1 cellular context compared by ENCODE assay signal in the genomic region with DNA sequence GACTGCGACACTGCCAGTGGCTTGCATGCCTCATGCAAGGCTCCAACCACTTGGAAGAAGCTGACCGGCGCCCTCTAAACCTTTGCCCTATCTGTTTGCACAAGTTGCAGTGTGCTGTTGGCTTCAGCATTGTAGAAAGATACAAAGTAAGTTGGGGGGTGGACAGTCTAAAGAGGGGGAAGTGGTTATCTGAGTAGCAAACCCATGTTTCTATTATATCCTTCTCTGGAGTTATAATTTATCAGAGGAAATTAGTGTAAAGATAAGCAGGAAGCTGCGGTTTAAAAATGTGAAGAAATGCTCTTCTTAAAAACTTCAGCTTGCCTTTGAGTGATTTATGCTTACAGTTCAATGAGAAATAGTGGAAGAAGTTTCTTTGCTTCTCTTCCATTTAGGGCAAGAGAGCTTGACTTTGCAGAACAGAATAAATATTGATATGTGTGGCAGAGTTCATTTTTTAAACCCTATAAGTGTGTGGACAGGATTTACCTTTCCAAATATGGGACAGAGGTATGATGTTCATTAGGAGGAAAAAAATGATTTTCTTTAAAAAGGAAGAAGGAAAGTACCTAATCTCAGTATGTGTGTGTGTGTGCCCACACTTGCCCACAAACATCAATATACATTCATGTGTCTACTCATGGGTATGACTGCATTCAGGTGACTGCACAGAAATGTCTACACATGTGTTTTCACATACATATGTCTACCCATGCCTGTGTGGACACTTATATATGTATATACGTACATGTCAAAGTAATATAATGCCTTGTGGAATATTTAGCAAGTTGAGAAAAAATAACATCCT.
A peak's percentile ranks its signal among the peaks of the same experiment; 100 is the strongest.
TF ChIP-seq lines count a peak whose summit lies in the region.

No MANE protein-coding gene starts in this region.

TF ChIP-seq in HepG2, 621 proteins besides CTCF, POLR2A, EP300 and RAD21:
- no peak for TF ChIP-seq ZMYM2 (CRISPR knock-in tag; IDR thresholded peaks at IDR 0.05)
- 0 out of 4 replicates have a peak, but pooled peaks of 1 of the 2 experiments have one; percentile 49 for TF ChIP-seq NR2F1 (CRISPR knock-in tag; IDR thresholded peaks at IDR 0.05)
- no peak for TF ChIP-seq RFX1 (IDR thresholded peaks at IDR 0.05)
- 0 out of 2 replicates have a peak, but pooled peaks have one; percentile 36 for TF ChIP-seq GATAD2A (CRISPR knock-in tag; IDR thresholded peaks at IDR 0.05)
- peak; percentile 63 for TF ChIP-seq NR2F6 (IDR thresholded peaks at IDR 0.05)
- 0 out of 2 replicates have a peak, but pooled peaks have one; percentile 17 for TF ChIP-seq NR2F6 (CRISPR knock-in tag; IDR thresholded peaks at IDR 0.05)
- peak; percentile 71 for TF ChIP-seq HNF4G (IDR thresholded peaks at IDR 0.05; ENCODE audit: borderline replicate concordance, low read depth, low read length)
- TF ChIP-seq HNF4G (CRISPR knock-in tag; IDR thresholded peaks at IDR 0.05; ENCODE audit: borderline replicate concordance, low read depth), result no peak
- TF ChIP-seq TGIF2 (CRISPR knock-in tag; IDR thresholded peaks at IDR 0.05), result no peak
- TF ChIP-seq HNF4A (CRISPR knock-in tag; IDR thresholded peaks at IDR 0.05), result peak; percentile 50
- TF ChIP-seq NFIC (IDR thresholded peaks at IDR 0.05; ENCODE audit: low read length), result no peak
- TF ChIP-seq, protein P1, sequence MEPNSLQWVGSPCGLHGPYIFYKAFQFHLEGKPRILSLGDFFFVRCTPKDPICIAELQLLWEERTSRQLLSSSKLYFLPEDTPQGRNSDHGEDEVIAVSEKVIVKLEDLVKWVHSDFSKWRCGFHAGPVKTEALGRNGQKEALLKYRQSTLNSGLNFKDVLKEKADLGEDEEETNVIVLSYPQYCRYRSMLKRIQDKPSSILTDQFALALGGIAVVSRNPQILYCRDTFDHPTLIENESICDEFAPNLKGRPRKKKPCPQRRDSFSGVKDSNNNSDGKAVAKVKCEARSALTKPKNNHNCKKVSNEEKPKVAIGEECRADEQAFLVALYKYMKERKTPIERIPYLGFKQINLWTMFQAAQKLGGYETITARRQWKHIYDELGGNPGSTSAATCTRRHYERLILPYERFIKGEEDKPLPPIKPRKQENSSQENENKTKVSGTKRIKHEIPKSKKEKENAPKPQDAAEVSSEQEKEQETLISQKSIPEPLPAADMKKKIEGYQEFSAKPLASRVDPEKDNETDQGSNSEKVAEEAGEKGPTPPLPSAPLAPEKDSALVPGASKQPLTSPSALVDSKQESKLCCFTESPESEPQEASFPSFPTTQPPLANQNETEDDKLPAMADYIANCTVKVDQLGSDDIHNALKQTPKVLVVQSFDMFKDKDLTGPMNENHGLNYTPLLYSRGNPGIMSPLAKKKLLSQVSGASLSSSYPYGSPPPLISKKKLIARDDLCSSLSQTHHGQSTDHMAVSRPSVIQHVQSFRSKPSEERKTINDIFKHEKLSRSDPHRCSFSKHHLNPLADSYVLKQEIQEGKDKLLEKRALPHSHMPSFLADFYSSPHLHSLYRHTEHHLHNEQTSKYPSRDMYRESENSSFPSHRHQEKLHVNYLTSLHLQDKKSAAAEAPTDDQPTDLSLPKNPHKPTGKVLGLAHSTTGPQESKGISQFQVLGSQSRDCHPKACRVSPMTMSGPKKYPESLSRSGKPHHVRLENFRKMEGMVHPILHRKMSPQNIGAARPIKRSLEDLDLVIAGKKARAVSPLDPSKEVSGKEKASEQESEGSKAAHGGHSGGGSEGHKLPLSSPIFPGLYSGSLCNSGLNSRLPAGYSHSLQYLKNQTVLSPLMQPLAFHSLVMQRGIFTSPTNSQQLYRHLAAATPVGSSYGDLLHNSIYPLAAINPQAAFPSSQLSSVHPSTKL (CRISPR knock-in tag; IDR thresholded peaks at IDR 0.05), result 0 out of 2 replicates have a peak, but pooled peaks have one; percentile 31
- no peak for TF ChIP-seq ZBTB7B (CRISPR knock-in tag; IDR thresholded peaks at IDR 0.05)
- TF ChIP-seq, protein P2, sequence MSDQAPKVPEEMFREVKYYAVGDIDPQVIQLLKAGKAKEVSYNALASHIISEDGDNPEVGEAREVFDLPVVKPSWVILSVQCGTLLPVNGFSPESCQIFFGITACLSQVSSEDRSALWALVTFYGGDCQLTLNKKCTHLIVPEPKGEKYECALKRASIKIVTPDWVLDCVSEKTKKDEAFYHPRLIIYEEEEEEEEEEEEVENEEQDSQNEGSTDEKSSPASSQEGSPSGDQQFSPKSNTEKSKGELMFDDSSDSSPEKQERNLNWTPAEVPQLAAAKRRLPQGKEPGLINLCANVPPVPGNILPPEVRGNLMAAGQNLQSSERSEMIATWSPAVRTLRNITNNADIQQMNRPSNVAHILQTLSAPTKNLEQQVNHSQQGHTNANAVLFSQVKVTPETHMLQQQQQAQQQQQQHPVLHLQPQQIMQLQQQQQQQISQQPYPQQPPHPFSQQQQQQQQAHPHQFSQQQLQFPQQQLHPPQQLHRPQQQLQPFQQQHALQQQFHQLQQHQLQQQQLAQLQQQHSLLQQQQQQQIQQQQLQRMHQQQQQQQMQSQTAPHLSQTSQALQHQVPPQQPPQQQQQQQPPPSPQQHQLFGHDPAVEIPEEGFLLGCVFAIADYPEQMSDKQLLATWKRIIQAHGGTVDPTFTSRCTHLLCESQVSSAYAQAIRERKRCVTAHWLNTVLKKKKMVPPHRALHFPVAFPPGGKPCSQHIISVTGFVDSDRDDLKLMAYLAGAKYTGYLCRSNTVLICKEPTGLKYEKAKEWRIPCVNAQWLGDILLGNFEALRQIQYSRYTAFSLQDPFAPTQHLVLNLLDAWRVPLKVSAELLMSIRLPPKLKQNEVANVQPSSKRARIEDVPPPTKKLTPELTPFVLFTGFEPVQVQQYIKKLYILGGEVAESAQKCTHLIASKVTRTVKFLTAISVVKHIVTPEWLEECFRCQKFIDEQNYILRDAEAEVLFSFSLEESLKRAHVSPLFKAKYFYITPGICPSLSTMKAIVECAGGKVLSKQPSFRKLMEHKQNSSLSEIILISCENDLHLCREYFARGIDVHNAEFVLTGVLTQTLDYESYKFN (CRISPR knock-in tag; conservative IDR thresholded peaks at IDR 0.05), result peak; percentile 49
- peak; percentile 45 for TF ChIP-seq SALL1 (CRISPR knock-in tag; IDR thresholded peaks at IDR 0.05)
- TF ChIP-seq NFRKB (IDR thresholded peaks at IDR 0.05), result no peak
- TF ChIP-seq, protein P3, sequence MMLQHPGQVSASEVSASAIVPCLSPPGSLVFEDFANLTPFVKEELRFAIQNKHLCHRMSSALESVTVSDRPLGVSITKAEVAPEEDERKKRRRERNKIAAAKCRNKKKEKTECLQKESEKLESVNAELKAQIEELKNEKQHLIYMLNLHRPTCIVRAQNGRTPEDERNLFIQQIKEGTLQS (CRISPR knock-in tag; IDR thresholded peaks at IDR 0.05), result no peak
- TF ChIP-seq HOXA3 (CRISPR knock-in tag; IDR thresholded peaks at IDR 0.05), result peak; percentile 41; the same call in 1 of the 2 replicates
- TF ChIP-seq CREM (IDR thresholded peaks at IDR 0.05), result peak; percentile 9; the same call in 1 of the 2 replicates
- TF ChIP-seq CREM (CRISPR knock-in tag; IDR thresholded peaks at IDR 0.05), result no peak
- TF ChIP-seq, protein P4, sequence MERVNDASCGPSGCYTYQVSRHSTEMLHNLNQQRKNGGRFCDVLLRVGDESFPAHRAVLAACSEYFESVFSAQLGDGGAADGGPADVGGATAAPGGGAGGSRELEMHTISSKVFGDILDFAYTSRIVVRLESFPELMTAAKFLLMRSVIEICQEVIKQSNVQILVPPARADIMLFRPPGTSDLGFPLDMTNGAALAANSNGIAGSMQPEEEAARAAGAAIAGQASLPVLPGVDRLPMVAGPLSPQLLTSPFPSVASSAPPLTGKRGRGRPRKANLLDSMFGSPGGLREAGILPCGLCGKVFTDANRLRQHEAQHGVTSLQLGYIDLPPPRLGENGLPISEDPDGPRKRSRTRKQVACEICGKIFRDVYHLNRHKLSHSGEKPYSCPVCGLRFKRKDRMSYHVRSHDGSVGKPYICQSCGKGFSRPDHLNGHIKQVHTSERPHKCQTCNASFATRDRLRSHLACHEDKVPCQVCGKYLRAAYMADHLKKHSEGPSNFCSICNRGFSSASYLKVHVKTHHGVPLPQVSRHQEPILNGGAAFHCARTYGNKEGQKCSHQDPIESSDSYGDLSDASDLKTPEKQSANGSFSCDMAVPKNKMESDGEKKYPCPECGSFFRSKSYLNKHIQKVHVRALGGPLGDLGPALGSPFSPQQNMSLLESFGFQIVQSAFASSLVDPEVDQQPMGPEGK (CRISPR knock-in tag; IDR thresholded peaks at IDR 0.05), result peak; percentile 44; the same call in 1 of the 2 replicates
- TF ChIP-seq ZNF644 (CRISPR knock-in tag; IDR thresholded peaks at IDR 0.05; ENCODE audit: low read depth), result peak; percentile 44; the same call in 1 of the 2 replicates
- peak; percentile 35; the same call in 1 of the 2 replicates for TF ChIP-seq PPARG (CRISPR knock-in tag; conservative IDR thresholded peaks at IDR 0.05)
